ENCODE assay signal across 8 cellular contexts in the genomic region with DNA sequence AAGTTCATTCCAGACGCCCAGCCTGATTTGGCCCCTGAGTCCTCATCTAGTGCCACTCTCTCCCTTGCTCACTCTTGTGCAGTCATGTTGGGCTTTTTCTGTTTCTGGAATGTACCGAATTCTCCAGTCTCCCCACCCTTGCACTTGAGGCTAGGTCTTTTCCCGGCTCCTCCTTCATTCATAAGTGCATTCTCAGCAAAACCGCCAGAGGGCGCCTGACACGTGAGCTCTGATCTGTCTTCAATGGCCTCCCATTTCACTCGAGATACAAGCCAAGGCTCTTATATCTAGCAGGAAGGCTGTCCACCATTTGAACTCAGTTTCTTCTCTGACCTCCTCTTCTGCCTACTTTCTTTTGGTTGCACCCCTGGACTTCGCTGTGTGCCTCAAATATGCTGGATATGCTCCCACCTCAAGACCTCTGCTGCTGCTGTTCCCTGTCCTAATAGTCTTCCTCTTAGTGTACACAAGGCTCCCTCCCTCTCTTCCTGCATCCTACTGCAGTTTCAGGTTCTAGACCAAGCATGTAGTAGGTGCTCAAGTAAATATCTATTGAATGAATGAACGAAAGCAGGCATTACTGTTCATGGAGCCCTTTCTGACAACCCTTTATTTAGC.
DNase-seq lines count a peak whose midpoint lies in the region; ATAC-seq, FAIRE-seq and TF ChIP-seq lines count a peak whose summit lies in the region.

No MANE protein-coding gene starts in this region.

- peak overlapping the region; percentile 90 for H2BK20ac ChIP-seq in IMR-90 (ENCODE audit: low read depth, low read length)

- H3K27ac ChIP-seq in IMR-90 (ENCODE audit: insufficient read depth, low read length) (no peak overlapping the region), neutrophil (no peak overlapping the region), thyroid gland (peak overlapping the region in 1 of 3 donors; percentile 55)

- H3K56ac ChIP-seq in IMR-90 (ENCODE audit: extremely low read depth, insufficient read depth, low read length), result no peak overlapping the region

- DNase-seq in IMR-90 (peak; percentile 70), RCC 7860 (ENCODE audit: low spot score) (peak; percentile 78), fibroblast of villous mesenchyme (ENCODE audit: low read depth) (peak; percentile 74), thyroid gland (peak; percentile 84 to 89)
- peak; percentile 30 for DNase-seq in activated T-helper 1 cell treated with anti-CD3 and anti-CD28 coated beads, Interleukin-12 subunit alpha, Interleukin-12 subunit beta, Interleukin-2, Interleukin-4 antibody, amounts not matched to agents 30 ng/mL and 10 ng/mL and 1 ng/mL, durations not matched to agents 14 hours and 24 hours and 36 hours (ENCODE audit: low spot score)

- no peaks in the 10 kb centered on the region for H3K27me3 Mint-ChIP-seq in activated T-helper 1 cell treated with anti-CD3 and anti-CD28 coated beads, Interleukin-12 subunit alpha, Interleukin-12 subunit beta, Interleukin-2, Interleukin-4 antibody, amounts not matched to agents 30 ng/mL and 10 ng/mL and 1 ng/mL, durations not matched to agents 14 hours and 24 hours and 36 hours (ENCODE audit: insufficient read depth)

- peak overlapping the region; percentile 49; the same call in 1 of the 2 replicates for H3K18ac ChIP-seq in IMR-90 (ENCODE audit: low read depth, low read length)

- H3K79me1 ChIP-seq in IMR-90 (ENCODE audit: low read depth in 1 of 2, low read length in 2 of 2), result no peaks in the 10 kb centered on the region

- no peaks in the 10 kb centered on the region for H3K9me3 Mint-ChIP-seq in activated T-helper 1 cell treated with anti-CD3 and anti-CD28 coated beads, Interleukin-12 subunit alpha, Interleukin-12 subunit beta, Interleukin-2, Interleukin-4 antibody, amounts not matched to agents 30 ng/mL and 10 ng/mL and 1 ng/mL, durations not matched to agents 14 hours and 24 hours and 36 hours

- H3K36me3 Mint-ChIP-seq in activated T-helper 1 cell treated with anti-CD3 and anti-CD28 coated beads, Interleukin-12 subunit alpha, Interleukin-12 subunit beta, Interleukin-2, Interleukin-4 antibody, amounts not matched to agents 30 ng/mL and 10 ng/mL and 1 ng/mL, durations not matched to agents 14 hours and 24 hours and 36 hours (ENCODE audit: low read depth), result no peaks in the 10 kb centered on the region

- H3K4me3 ChIP-seq in IMR-90 (ENCODE audit: insufficient read depth, low read depth, low read length) (no peak overlapping the region), fibroblast of villous mesenchyme (ENCODE audit: low read depth, low read length) (no peak overlapping the region), neutrophil (ENCODE audit: low read depth in 1 of 2, low read length in 1 of 2) (no peak overlapping the region), thyroid gland (replicated peaks in 1 of 3) (no peak overlapping the region)

- H4K5ac ChIP-seq in IMR-90 (ENCODE audit: low read depth, low read length), result peak overlapping the region; percentile 57; the same call in 1 of the 2 replicates

- CTCF ChIA-PET in IMR-90 (lab: Yijun Ruan, JAX), result interaction anchor here (0.6 to 1.0 kb wide), 4 partner anchors 9 to 116 kb away, joined by 3 read pairs; no protein-coding TSS in a partner anchor

- peak overlapping the region; percentile 40; the same call in 1 of the 3 replicates for H2BK15ac ChIP-seq in IMR-90 (ENCODE audit: low read depth, low read length)

- H3K4me3 Mint-ChIP-seq in activated T-helper 1 cell treated with anti-CD3 and anti-CD28 coated beads, Interleukin-12 subunit alpha, Interleukin-12 subunit beta, Interleukin-2, Interleukin-4 antibody, amounts not matched to agents 30 ng/mL and 10 ng/mL and 1 ng/mL, durations not matched to agents 14 hours and 24 hours and 36 hours, result no peak overlapping the region

- H3K14ac ChIP-seq in IMR-90 (replicated peaks; ENCODE audit: low read depth, low read length), result peak overlapping the region; percentile 20; the same call in 1 of the 2 replicates

- no peak overlapping the region for H3K4me2 ChIP-seq in IMR-90 (ENCODE audit: low read depth, low read length)

- TF ChIP-seq CTCF in IMR-90 (conservative IDR thresholded peaks at IDR 0.05; ENCODE audit: low read depth, low read length), result peak; percentile 76
- peak; percentile 87 for TF ChIP-seq CTCF in fibroblast of villous mesenchyme (IDR thresholded peaks at IDR 0.05; ENCODE audit: insufficient read depth, low read depth, low read length)
- peak; percentile 80 for TF ChIP-seq CTCF in neutrophil (IDR thresholded peaks at IDR 0.05)
- TF ChIP-seq CTCF in thyroid gland (IDR thresholded peaks at IDR 0.05), result peak; percentile 69 to 98 (median 84)

- peak overlapping the region; percentile 36; the same call in 1 of the 2 replicates for H4K91ac ChIP-seq in IMR-90 (ENCODE audit: insufficient read depth, low read depth, low read length)

- dilution Hi-C loops in IMR-90 (cut with HindIII; ENCODE audit: low sequenced_read_pairs, unreplicated experiment), result no loop called here

- H3K36me3 ChIP-seq in IMR-90 (ENCODE audit: control insufficient read depth, insufficient read depth, low read length) (no peaks in the 10 kb centered on the region), neutrophil (no peaks in the 10 kb centered on the region), thyroid gland (no peaks in the 10 kb centered on the region)

- H4K20me1 ChIP-seq in IMR-90 (ENCODE audit: insufficient read depth, low read length), result no peaks in the 10 kb centered on the region

- H3K23ac ChIP-seq in IMR-90 (ENCODE audit: low read depth, low read length), result no peak overlapping the region

- peak overlapping the region; percentile 12 for H2AK9ac ChIP-seq in IMR-90 (replicated peaks; ENCODE audit: low read depth, low read length, poor library complexity)

- no peaks in the 10 kb centered on the region for H3K27me3 ChIP-seq in IMR-90 (ENCODE audit: control insufficient read depth, insufficient read depth, low read length)
- H3K27me3 ChIP-seq in neutrophil, result no peaks in the 10 kb centered on the region
- H3K27me3 ChIP-seq in thyroid gland, result no peaks in the 10 kb centered on the region

- H3K9ac ChIP-seq in IMR-90 (ENCODE audit: low read depth, low read length), result no peak overlapping the region

- peaks cover 2% of the 10 kb centered on the region; the same call in 1 of the 2 replicates for H3K9me1 ChIP-seq in IMR-90 (ENCODE audit: insufficient read depth, low read length)

- in situ Hi-C loops in IMR-90 (cut with MboI; ENCODE audit: low sequenced_read_pairs), result loop anchor here (10.0 kb wide), 1 partner anchor 221 kb away; no protein-coding TSS in a partner anchor

- H3K27ac Mint-ChIP-seq in activated T-helper 1 cell treated with anti-CD3 and anti-CD28 coated beads, Interleukin-12 subunit alpha, Interleukin-12 subunit beta, Interleukin-2, Interleukin-4 antibody, amounts not matched to agents 30 ng/mL and 10 ng/mL and 1 ng/mL, durations not matched to agents 14 hours and 24 hours and 36 hours, result no peak overlapping the region

- peak overlapping the region; percentile 76 for H2AFZ ChIP-seq in IMR-90 (replicated peaks; ENCODE audit: low read length, poor library complexity)

- TF ChIP-seq POLR2A in IMR-90 (IDR thresholded peaks at IDR 0.05; ENCODE audit: low read depth, low read length) (no peak), thyroid gland (IDR thresholded peaks at IDR 0.05) (no peak)

- FAIRE-seq in G401.6 (lab: Jason Lieb, UNC), result peak; percentile 96
- FAIRE-seq in RCC 7860 (lab: Jason Lieb, UNC), result peak; percentile 71

- H3K9me3 ChIP-seq in IMR-90 (ENCODE audit: control insufficient read depth, insufficient read depth, low read length) (no peaks in the 10 kb centered on the region), neutrophil (no peaks in the 10 kb centered on the region), thyroid gland (no peaks in the 10 kb centered on the region)

- intact Hi-C loops in IMR-90 (cut with micrococcal nuclease) (loop anchor here (1.0 to 5.0 kb wide), 5 partner anchors 84 to 495 kb away; no protein-coding TSS in a partner anchor), thyroid gland (cut with DNase I) (loop anchor here (10.0 kb wide), 1 partner anchor 501 kb away; no protein-coding TSS in a partner anchor)
- intact Hi-C loops in activated T-helper 1 cell treated with anti-CD3 and anti-CD28 coated beads, Interleukin-12 subunit alpha, Interleukin-12 subunit beta, Interleukin-2, Interleukin-4 antibody, amounts not matched to agents 30 ng/mL and 10 ng/mL and 1 ng/mL, durations not matched to agents 14 hours and 24 hours and 36 hours (cut with micrococcal nuclease), result loop anchor here (1.0 to 2.0 kb wide), 2 partner anchors 323 to 496 kb away; no protein-coding TSS in a partner anchor

- H3K4me1 Mint-ChIP-seq in activated T-helper 1 cell treated with anti-CD3 and anti-CD28 coated beads, Interleukin-12 subunit alpha, Interleukin-12 subunit beta, Interleukin-2, Interleukin-4 antibody, amounts not matched to agents 30 ng/mL and 10 ng/mL and 1 ng/mL, durations not matched to agents 14 hours and 24 hours and 36 hours (ENCODE audit: low read depth), result peaks cover 6% of the 10 kb centered on the region

- TF ChIP-seq RAD21 in IMR-90 (IDR thresholded peaks at IDR 0.05; ENCODE audit: low read length), result peak; percentile 71

- peak overlapping the region; percentile 23; the same call in 1 of the 2 replicates for H2AK5ac ChIP-seq in IMR-90 (ENCODE audit: low read depth, low read length)

- H3K4ac ChIP-seq in IMR-90 (ENCODE audit: low read depth, low read length), result peak overlapping the region; percentile 69

- H2BK5ac ChIP-seq in IMR-90 (ENCODE audit: low read depth, low read length, poor library complexity, severe bottlenecking), result peak overlapping the region; percentile 2

- peak overlapping the region; percentile 85 for H2BK120ac ChIP-seq in IMR-90 (ENCODE audit: low read depth, low read length)

- peak overlapping the region in 1 of 2 experiments; percentile 74; a peak in 2 of 4 replicates for H4K8ac ChIP-seq in IMR-90 (ENCODE audit: low read depth in 2 of 2, low read length in 2 of 2)

- no TSS peak for BruUV-seq in IMR-90 (replicated peaks; lab: Mats Ljungman, UMichigan)

- H3K4me1 ChIP-seq in IMR-90 (ENCODE audit: control insufficient read depth, insufficient read depth, low read length) (peaks cover 6% of the 10 kb centered on the region; the same call in 1 of the 2 replicates), neutrophil (ENCODE audit: control insufficient read depth in 1 of 2, insufficient read depth in 1 of 2, low read depth in 1 of 2, low read length in 1 of 2) (no peaks in the 10 kb centered on the region), thyroid gland (peaks cover 0 to 8% of the 10 kb centered on the region in 2 donors)

- peak; percentile 100 for ATAC-seq in GM21723 (IDR thresholded peaks at IDR 0.05; ENCODE audit: unreplicated experiment)
- peak; percentile 74 for ATAC-seq in IMR-90 (ENCODE audit: low read depth)

- POLR2A ChIA-PET in IMR-90 (lab: Charles Lee; ENCODE audit: unreplicated experiment), result no interaction called here

- WGBS in IMR-90 (ENCODE audit: extremely low coverage in 2 of 2, insufficient read length in 1 of 2), 2 experiments, result 13% methylated on average over 7 of the region's 9 CpGs; no CpG with 5 or more reads in 1 of the 2 experiments
- WGBS in thyroid gland, 2 donors, result 20 to 22% methylated on average over 9 of the region's 9 CpGs

TF ChIP-seq in IMR-90, 13 proteins besides CTCF, POLR2A, EP300 and RAD21 (continues in another document):
- TF ChIP-seq MAZ (IDR thresholded peaks at IDR 0.05; ENCODE audit: borderline replicate concordance, low read depth, low read length) (no peak), RFX5 (IDR thresholded peaks at IDR 0.05; ENCODE audit: low read depth, low read length) (no peak), CHD1 (IDR thresholded peaks at IDR 0.05; ENCODE audit: low read depth, low read length) (no peak)

Comparison
In these comparisons a context has a peak if more than half of its experiments do, and no peak if none do; other contexts are left out.
1. DNase-seq: peak in every context shown above with its lines; median percentile 86 in thyroid gland; 78 in RCC 7860; 74 in fibroblast of villous mesenchyme; 70 in IMR-90; 30 in activated T-helper 1 cell treated with anti-CD3 and anti-CD28 coated beads, Interleukin-12 subunit alpha, Interleukin-12 subunit beta, Interleukin-2, Interleukin-4 antibody, amounts not matched to agents 30 ng/mL and 10 ng/mL and 1 ng/mL, durations not matched to agents 14 hours and 24 hours and 36 hours.